In genomic region chr9:25724424-25724823, GRCh38 we compare ENCODE assay signal across 16 cellular contexts. TPM values are rescaled to one million over a fixed set of nuclear protein-coding genes. Genes with fewer than 3 reads are reported as not detected.
DNase-seq lines count a peak whose midpoint lies in the region; ATAC-seq lines count a peak whose summit lies in the region.
"Had no signal": no experiment of that assay in that cellular context is flagged by ENCODE, and none has a peak within 500 bp of the region (broad histone marks: within the 10 kb centered on the region; RNA-seq: fewer than 3 reads in every experiment).

No MANE protein-coding gene starts in this region.

- DNase-seq in AG08395 (ENCODE audit: low spot score) (peak; percentile 2), M059J (ENCODE audit: low read depth) (peak; percentile 80), amniotic stem cell (lab: John Stamatoyannopoulos, UW) (peak; percentile 79), hepatic stellate cell (ENCODE audit: low spot score) (peak; percentile 19), left lobe of liver (ENCODE audit: low spot score) (no peak), HT-29 (ENCODE audit: low spot score) (no peak), ACHN (no peak)
- DNase-seq: adrenal gland; Caco-2; left ventricle myocardium inferior; NCI-H1436 treated with DMSO at 0.1 percent for 48 hours; NCI-H345; spleen; stimulated activated naive B cell treated with anti-CD40 and anti-IgM and Interleukin-4, amounts not matched to agents 10 μg/mL and 1 μg/mL and 100 μg/mL, for 72 hours had no signal

- in situ Hi-C loops in ACHN (cut with HindIII; ENCODE audit: low pct_ligation_motif_present, low pct_unique_long_range_greater_than_20kb, low sequenced_read_pairs): no loop called here

- no peak for ATAC-seq in HG03039 (IDR thresholded peaks at IDR 0.05; ENCODE audit: unreplicated experiment)
- no peak for ATAC-seq in left lobe of liver
- ATAC-seq: esophagus mucosa; stimulated activated naive B cell treated with anti-CD40 and anti-IgM and Interleukin-4, amounts not matched to agents 10 μg/mL and 1 μg/mL and 100 μg/mL, for 72 hours had no signal

RNA-seq across cellular contexts. Expression of gene TUSC1, which starts 46.2 kb away (rescaled TPM):
- 29.0 and 41.1 TPM in 2 replicates for total RNA-seq in M059J (2014; rRNA removed; shearing (Covaris generic))
- 4.2 TPM for total RNA-seq in left lobe of liver
- 16.6 and 17.9 TPM in 2 replicates for total RNA-seq in HT-29 (2014; rRNA removed; shearing (Covaris generic))

Comparison
In these comparisons a context has a peak if more than half of its experiments do, and no peak if none do; other contexts are left out.
1. DNase-seq: peak in AG08395 (single experiment), M059J (single experiment), amniotic stem cell (single experiment) and hepatic stellate cell (single experiment); none in left lobe of liver (single experiment), HT-29 (single experiment) and ACHN (single experiment).